ENCODE assay signal across 7 cellular contexts in genomic region chr2:114728372-114728771, GRCh38.
"Had no signal": no experiment of that assay in that cellular context is flagged by ENCODE, and none has a peak within 500 bp of the region (broad histone marks: within the 10 kb centered on the region; RNA-seq: fewer than 3 reads in every experiment).

No MANE protein-coding gene starts in this region.

- H3K9ac ChIP-seq: KMS-11 had no signal

- FAIRE-seq: HTR-8/SVneo, K562 had no signal

- DNase-seq: IMR-90, KBM-7, KG1 had no signal

- H3K4me2 ChIP-seq: KMS-11 had no signal

- ATAC-seq: K562 had no signal

- H3K27ac ChIP-seq: HL-60, KMS-11 had no signal

- H3K4me3 ChIP-seq: K562 had no signal
